17 cellular contexts compared by ENCODE assay signal in the genomic region with DNA sequence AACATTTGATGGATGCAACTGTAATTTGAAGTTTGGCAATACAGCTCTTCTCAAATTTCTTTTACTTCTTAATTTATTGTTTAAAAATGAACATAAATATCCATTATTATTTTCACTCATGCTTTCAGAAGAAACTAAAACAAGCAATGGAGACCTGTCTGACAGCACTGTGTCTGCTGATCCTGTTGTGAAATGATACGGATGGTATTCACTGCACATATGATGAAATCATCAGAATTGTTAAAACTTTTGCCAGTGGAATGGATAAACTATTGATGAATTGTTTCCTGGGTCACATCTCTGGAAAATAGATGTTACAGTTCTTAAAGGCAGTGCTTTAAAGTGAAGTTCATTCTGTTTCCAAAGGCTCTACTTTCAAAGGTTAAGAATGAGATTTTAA. TPM values are rescaled to one million over a fixed set of nuclear protein-coding genes. Genes with fewer than 3 reads are reported as not detected.
DNase-seq lines count a peak whose midpoint lies in the region; ATAC-seq and TF ChIP-seq lines count a peak whose summit lies in the region.
"Had no signal": no experiment of that assay in that cellular context is flagged by ENCODE, and none has a peak within 500 bp of the region (broad histone marks: within the 10 kb centered on the region; RNA-seq: fewer than 3 reads in every experiment).

No MANE protein-coding gene starts in this region.

- H3K36me3 Mint-ChIP-seq in central memory CD8-positive, alpha-beta T cell (ENCODE audit: insufficient read depth) = peaks cover 41% of the 10 kb centered on the region
- peaks cover 7% of the 10 kb centered on the region for H3K36me3 Mint-ChIP-seq in activated naive CD8-positive, alpha-beta T cell treated with anti-CD3 and anti-CD28 coated beads for 36 hours

- peaks cover 17 to 85% (median 33%) of the 10 kb centered on the region in 4 donors for H3K36me3 ChIP-seq in sigmoid colon

- intact Hi-C loops in sigmoid colon (cut with DNase I) = no loop called here

- peak overlapping the region; percentile 25 for H3K27ac Mint-ChIP-seq in central memory CD8-positive, alpha-beta T cell (ENCODE audit: low read depth)
- H3K27ac Mint-ChIP-seq in activated naive CD8-positive, alpha-beta T cell treated with anti-CD3 and anti-CD28 coated beads for 36 hours = no peak overlapping the region

- H3K4me3 Mint-ChIP-seq in central memory CD8-positive, alpha-beta T cell = no peak overlapping the region
- no peak overlapping the region for H3K4me3 Mint-ChIP-seq in activated naive CD8-positive, alpha-beta T cell treated with anti-CD3 and anti-CD28 coated beads for 36 hours

- no peak for TF ChIP-seq POLR2A in sigmoid colon (IDR thresholded peaks at IDR 0.05)

- no peak for TF ChIP-seq CTCF in AG09309 (IDR thresholded peaks at IDR 0.05; ENCODE audit: control insufficient read depth, insufficient read depth, low read depth, low read length, missing control alignments)
- no peak for TF ChIP-seq CTCF in foreskin fibroblast (IDR thresholded peaks at IDR 0.05; ENCODE audit: low read depth, low read length)
- TF ChIP-seq CTCF in sigmoid colon (IDR thresholded peaks at IDR 0.05) = no peak

- no peak overlapping the region for H3K27ac ChIP-seq in sigmoid colon

- no peak for TF ChIP-seq EP300 in sigmoid colon (IDR thresholded peaks at IDR 0.05)

- no peaks in the 10 kb centered on the region for H3K27me3 Mint-ChIP-seq in central memory CD8-positive, alpha-beta T cell
- H3K27me3 Mint-ChIP-seq in activated naive CD8-positive, alpha-beta T cell treated with anti-CD3 and anti-CD28 coated beads for 36 hours = no peaks in the 10 kb centered on the region

- H3K9me3 ChIP-seq in sigmoid colon = no peaks in the 10 kb centered on the region
- H3K9me3 ChIP-seq: HAP-1 had no signal

- no peak overlapping the region for H3K4me3 ChIP-seq in AG09309 (ENCODE audit: control insufficient read depth, low read depth, low read length)
- H3K4me3 ChIP-seq in foreskin fibroblast (ENCODE audit: low read depth in 1 of 2, low read length in 2 of 2) = no peak overlapping the region
- H3K4me3 ChIP-seq in sigmoid colon = no peak overlapping the region
- H3K4me3 ChIP-seq: HAP-1 had no signal

- no peaks in the 10 kb centered on the region for H3K4me1 Mint-ChIP-seq in central memory CD8-positive, alpha-beta T cell
- peaks cover 2% of the 10 kb centered on the region for H3K4me1 Mint-ChIP-seq in activated naive CD8-positive, alpha-beta T cell treated with anti-CD3 and anti-CD28 coated beads for 36 hours

- 81 to 90% methylated on average over 1 of the region's 1 CpG for WGBS in sigmoid colon, 2 donors

- no peak for ATAC-seq in central memory CD8-positive, alpha-beta T cell (replicated peaks; ENCODE audit: extremely low read depth, poor library complexity, severe bottlenecking)
- ATAC-seq: Right ventricle myocardium inferior had no signal

- no peaks in the 10 kb centered on the region for H3K27me3 ChIP-seq in sigmoid colon

- H3K9me3 Mint-ChIP-seq in central memory CD8-positive, alpha-beta T cell = no peaks in the 10 kb centered on the region
- H3K9me3 Mint-ChIP-seq in activated naive CD8-positive, alpha-beta T cell treated with anti-CD3 and anti-CD28 coated beads for 36 hours = no peaks in the 10 kb centered on the region

- peak; percentile 2 for DNase-seq in AG09309 (ENCODE audit: low read depth)
- peak; percentile 33 for DNase-seq in GM03348 (ENCODE audit: low spot score)
- no peak for DNase-seq in central memory CD8-positive, alpha-beta T cell (ENCODE audit: low spot score in 2 of 2)
- peak; percentile 29 to 64 for DNase-seq in foreskin fibroblast
- DNase-seq in sigmoid colon = no peak
- DNase-seq in NCI-H2029 treated with DMSO at 0.1 percent for 48 hours (lab: John Stamatoyannopoulos, UW) = no peak
- no peak for DNase-seq in effector CD4-positive, alpha-beta T cell
- DNase-seq in activated naive CD8-positive, alpha-beta T cell treated with anti-CD3 and anti-CD28 coated beads for 36 hours = no peak
- DNase-seq: DMS153, EL, Kasumi-1, NCI-H1417, NCI-H1930, NCI-H2171 treated with DMSO at 0.1 percent for 48 hours, NCI-H774 had no signal

- peaks cover 0 to 11% (median 10%) of the 10 kb centered on the region in 4 donors for H3K4me1 ChIP-seq in sigmoid colon
- H3K4me1 ChIP-seq: HAP-1 had no signal

RNA-seq across cellular contexts. Expression of a gene that starts 59.2 kb away (rescaled TPM):
- total RNA-seq in sigmoid colon = 10 to 100 TPM; 43.3 to 64.3 (median 59.7) TPM
- polyA plus RNA-seq in sigmoid colon = 10 to 100 TPM in 2 of 3 donors, 1 to 10 TPM in 1; 9.6 to 15.3 (median 10.2) TPM
- total RNA-seq in activated naive CD8-positive, alpha-beta T cell treated with anti-CD3 and anti-CD28 coated beads for 36 hours = 10 to 100 TPM; 29.6 to 30.9 TPM

Comparison
In these comparisons a context has a peak if more than half of its experiments do, and no peak if none do; other contexts are left out.
1. DNase-seq: peak in AG09309 (single experiment), GM03348 (single experiment) and foreskin fibroblast (2 of 2); none in central memory CD8-positive, alpha-beta T cell (0 of 2), sigmoid colon (single experiment), NCI-H2029 treated with DMSO at 0.1 percent for 48 hours (single experiment), effector CD4-positive, alpha-beta T cell (single experiment) and activated naive CD8-positive, alpha-beta T cell treated with anti-CD3 and anti-CD28 coated beads for 36 hours (single experiment).